ENCODE assay signal across 2 cellular contexts in the genomic region with DNA sequence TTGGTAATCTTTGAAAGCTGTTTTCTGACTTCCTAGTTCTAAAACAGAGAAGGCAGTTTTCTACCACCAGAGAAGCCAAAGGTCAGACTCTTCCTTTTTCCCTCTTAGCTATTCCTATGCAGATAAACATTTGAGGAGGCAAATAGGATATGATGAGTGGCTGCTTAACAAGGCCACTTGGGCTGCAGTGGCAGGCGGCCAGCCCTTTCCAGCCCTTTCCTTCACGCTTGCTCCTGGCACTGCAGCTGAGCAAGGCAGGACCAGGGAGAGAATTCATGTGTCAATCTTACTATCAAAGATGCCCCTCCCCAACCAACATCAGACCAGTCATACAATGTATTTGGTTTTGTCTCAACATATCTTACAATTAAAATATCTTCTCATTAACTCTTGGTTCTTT.
TF ChIP-seq lines count a peak whose summit lies in the region.

No MANE protein-coding gene starts in this region.

TF ChIP-seq in WTC11, 78 proteins besides CTCF, POLR2A, EP300 and RAD21:
- no peak for TF ChIP-seq ZNF396 (CRISPR knock-in tag; IDR thresholded peaks at IDR 0.05; ENCODE audit: borderline replicate concordance)
- no peak for TF ChIP-seq ATF1 (CRISPR knock-in tag; IDR thresholded peaks at IDR 0.05)
- TF ChIP-seq, protein P1, sequence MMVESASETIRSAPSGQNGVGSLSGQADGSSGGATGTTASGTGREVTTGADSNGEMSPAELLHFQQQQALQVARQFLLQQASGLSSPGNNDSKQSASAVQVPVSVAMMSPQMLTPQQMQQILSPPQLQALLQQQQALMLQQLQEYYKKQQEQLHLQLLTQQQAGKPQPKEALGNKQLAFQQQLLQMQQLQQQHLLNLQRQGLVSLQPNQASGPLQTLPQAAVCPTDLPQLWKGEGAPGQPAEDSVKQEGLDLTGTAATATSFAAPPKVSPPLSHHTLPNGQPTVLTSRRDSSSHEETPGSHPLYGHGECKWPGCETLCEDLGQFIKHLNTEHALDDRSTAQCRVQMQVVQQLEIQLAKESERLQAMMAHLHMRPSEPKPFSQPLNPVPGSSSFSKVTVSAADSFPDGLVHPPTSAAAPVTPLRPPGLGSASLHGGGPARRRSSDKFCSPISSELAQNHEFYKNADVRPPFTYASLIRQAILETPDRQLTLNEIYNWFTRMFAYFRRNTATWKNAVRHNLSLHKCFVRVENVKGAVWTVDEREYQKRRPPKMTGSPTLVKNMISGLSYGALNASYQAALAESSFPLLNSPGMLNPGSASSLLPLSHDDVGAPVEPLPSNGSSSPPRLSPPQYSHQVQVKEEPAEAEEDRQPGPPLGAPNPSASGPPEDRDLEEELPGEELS (CRISPR knock-in tag; IDR thresholded peaks at IDR 0.05): no peak
- TF ChIP-seq, protein P2, sequence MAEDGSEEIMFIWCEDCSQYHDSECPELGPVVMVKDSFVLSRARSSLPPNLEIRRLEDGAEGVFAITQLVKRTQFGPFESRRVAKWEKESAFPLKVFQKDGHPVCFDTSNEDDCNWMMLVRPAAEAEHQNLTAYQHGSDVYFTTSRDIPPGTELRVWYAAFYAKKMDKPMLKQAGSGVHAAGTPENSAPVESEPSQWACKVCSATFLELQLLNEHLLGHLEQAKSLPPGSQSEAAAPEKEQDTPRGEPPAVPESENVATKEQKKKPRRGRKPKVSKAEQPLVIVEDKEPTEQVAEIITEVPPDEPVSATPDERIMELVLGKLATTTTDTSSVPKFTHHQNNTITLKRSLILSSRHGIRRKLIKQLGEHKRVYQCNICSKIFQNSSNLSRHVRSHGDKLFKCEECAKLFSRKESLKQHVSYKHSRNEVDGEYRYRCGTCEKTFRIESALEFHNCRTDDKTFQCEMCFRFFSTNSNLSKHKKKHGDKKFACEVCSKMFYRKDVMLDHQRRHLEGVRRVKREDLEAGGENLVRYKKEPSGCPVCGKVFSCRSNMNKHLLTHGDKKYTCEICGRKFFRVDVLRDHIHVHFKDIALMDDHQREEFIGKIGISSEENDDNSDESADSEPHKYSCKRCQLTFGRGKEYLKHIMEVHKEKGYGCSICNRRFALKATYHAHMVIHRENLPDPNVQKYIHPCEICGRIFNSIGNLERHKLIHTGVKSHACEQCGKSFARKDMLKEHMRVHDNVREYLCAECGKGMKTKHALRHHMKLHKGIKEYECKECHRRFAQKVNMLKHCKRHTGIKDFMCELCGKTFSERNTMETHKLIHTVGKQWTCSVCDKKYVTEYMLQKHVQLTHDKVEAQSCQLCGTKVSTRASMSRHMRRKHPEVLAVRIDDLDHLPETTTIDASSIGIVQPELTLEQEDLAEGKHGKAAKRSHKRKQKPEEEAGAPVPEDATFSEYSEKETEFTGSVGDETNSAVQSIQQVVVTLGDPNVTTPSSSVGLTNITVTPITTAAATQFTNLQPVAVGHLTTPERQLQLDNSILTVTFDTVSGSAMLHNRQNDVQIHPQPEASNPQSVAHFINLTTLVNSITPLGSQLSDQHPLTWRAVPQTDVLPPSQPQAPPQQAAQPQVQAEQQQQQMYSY (CRISPR knock-in tag; IDR thresholded peaks at IDR 0.05): no peak
- TF ChIP-seq, protein P3, sequence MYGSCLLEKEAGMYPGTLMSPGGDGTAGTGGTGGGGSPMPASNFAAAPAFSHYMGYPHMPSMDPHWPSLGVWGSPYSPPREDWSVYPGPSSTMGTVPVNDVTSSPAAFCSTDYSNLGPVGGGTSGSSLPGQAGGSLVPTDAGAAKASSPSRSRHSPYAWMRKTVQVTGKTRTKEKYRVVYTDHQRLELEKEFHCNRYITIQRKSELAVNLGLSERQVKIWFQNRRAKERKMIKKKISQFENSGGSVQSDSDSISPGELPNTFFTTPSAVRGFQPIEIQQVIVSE (CRISPR knock-in tag; IDR thresholded peaks at IDR 0.05; ENCODE audit: borderline replicate concordance): no peak
- TF ChIP-seq CBFB (CRISPR knock-in tag; IDR thresholded peaks at IDR 0.05; ENCODE audit: low read depth): no peak
- TF ChIP-seq, protein P4, sequence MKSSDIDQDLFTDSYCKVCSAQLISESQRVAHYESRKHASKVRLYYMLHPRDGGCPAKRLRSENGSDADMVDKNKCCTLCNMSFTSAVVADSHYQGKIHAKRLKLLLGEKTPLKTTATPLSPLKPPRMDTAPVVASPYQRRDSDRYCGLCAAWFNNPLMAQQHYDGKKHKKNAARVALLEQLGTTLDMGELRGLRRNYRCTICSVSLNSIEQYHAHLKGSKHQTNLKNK (CRISPR knock-in tag; IDR thresholded peaks at IDR 0.05): no peak
- no peak for TF ChIP-seq KAT7 (CRISPR knock-in tag; IDR thresholded peaks at IDR 0.05; ENCODE audit: borderline replicate concordance)
- TF ChIP-seq, protein P5, sequence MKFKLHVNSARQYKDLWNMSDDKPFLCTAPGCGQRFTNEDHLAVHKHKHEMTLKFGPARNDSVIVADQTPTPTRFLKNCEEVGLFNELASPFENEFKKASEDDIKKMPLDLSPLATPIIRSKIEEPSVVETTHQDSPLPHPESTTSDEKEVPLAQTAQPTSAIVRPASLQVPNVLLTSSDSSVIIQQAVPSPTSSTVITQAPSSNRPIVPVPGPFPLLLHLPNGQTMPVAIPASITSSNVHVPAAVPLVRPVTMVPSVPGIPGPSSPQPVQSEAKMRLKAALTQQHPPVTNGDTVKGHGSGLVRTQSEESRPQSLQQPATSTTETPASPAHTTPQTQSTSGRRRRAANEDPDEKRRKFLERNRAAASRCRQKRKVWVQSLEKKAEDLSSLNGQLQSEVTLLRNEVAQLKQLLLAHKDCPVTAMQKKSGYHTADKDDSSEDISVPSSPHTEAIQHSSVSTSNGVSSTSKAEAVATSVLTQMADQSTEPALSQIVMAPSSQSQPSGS (CRISPR knock-in tag; IDR thresholded peaks at IDR 0.05; ENCODE audit: borderline replicate concordance, low read depth): no peak
- TF ChIP-seq ZNF232 (CRISPR knock-in tag; IDR thresholded peaks at IDR 0.05): no peak
- TF ChIP-seq NR2C2 (CRISPR knock-in tag; IDR thresholded peaks at IDR 0.05): no peak
- no peak for TF ChIP-seq FOXK1 (CRISPR knock-in tag; IDR thresholded peaks at IDR 0.05)

TF ChIP-seq in HepG2, 621 proteins besides CTCF, POLR2A, EP300 and RAD21:
- TF ChIP-seq RBFOX2 (IDR thresholded peaks at IDR 0.05; ENCODE audit: low read depth, low read length) (no peak), U2AF2 (IDR thresholded peaks at IDR 0.05; ENCODE audit: low read depth, low read length) (no peak), SP1 (IDR thresholded peaks at IDR 0.05) (no peak), SP1 (CRISPR knock-in tag; IDR thresholded peaks at IDR 0.05) (no peak), ZNF556 (CRISPR knock-in tag; IDR thresholded peaks at IDR 0.05; ENCODE audit: borderline replicate concordance) (no peak), HOXA9 (CRISPR knock-in tag; IDR thresholded peaks at IDR 0.05; ENCODE audit: borderline replicate concordance) (no peak), ZNF138 (CRISPR knock-in tag; IDR thresholded peaks at IDR 0.05; ENCODE audit: low read depth) (no peak), ZNF333 (CRISPR knock-in tag; IDR thresholded peaks at IDR 0.05; ENCODE audit: borderline replicate concordance) (no peak)
